ENCODE assay signal across 8 cellular contexts in the genomic region with DNA sequence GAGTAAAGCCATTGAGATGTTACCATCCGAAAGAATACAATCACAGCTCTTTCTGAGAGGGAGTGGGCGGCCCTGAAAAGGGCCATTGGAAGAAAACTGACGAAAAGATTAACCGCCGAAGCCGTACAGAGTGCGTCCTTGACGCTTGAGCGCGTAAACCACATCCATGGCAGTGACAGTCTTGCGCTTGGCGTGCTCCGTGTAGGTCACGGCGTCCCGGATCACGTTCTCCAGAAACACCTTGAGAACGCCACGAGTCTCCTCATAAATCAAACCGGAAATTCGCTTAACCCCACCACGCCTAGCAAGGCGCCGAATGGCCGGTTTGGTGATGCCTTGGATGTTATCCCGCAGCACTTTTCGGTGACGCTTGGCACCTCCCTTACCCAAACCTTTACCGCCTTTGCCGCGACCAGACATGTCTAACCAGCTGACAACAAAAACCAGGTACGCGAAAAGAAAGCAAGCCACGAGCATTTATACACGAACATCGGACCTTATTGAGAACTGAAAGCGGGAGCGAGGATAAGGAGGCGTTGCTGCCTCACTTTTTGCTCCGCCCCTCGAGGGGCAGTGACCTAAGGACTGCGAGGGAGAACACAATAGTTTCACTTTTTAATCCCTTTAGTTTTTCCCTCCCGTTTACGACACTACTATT.
A peak's percentile ranks its signal among the peaks of the same experiment; 100 is the strongest.
DNase-seq lines count a peak whose midpoint lies in the region; ATAC-seq and TF ChIP-seq lines count a peak whose summit lies in the region.

No MANE protein-coding gene starts in this region.

- DNase-seq in GM13976 (ENCODE audit: low spot score): peak; percentile 62
- DNase-seq in NCI-H1694 treated with DMSO at 0.1 percent for 48 hours (lab: John Stamatoyannopoulos, UW): peak; percentile 49
- DNase-seq in amniotic stem cell (lab: John Stamatoyannopoulos, UW): peak; percentile 33
- peak; percentile 93 for DNase-seq in right atrium auricular region (ENCODE audit: low spot score)
- no peak for DNase-seq in 8988T

- H3K4me3 ChIP-seq in right atrium auricular region: peak overlapping the region; percentile 54 to 67
- H3K4me3 ChIP-seq in rectal smooth muscle tissue (ENCODE audit: low read length): peak overlapping the region; percentile 87

- H3K36me3 ChIP-seq in right atrium auricular region (no peaks in the 10 kb centered on the region), rectal smooth muscle tissue (ENCODE audit: control insufficient read depth, insufficient read depth, low read length) (no peaks in the 10 kb centered on the region)

- H3K9ac ChIP-seq in rectal smooth muscle tissue (ENCODE audit: low read length): peak overlapping the region; percentile 89

- ATAC-seq in HG02884 (IDR thresholded peaks at IDR 0.05; ENCODE audit: unreplicated experiment): peak; percentile 41

- no peaks in the 10 kb centered on the region for H3K9me3 Mint-ChIP-seq in T-helper 1 cell treated with Interleukin-12 subunit alpha and Interleukin-12 subunit beta and Interleukin-4 antibody, amounts not matched to agents 30 μg/mL and 1 μg/mL, for 36 hours

- H3K4me3 Mint-ChIP-seq in T-helper 1 cell treated with Interleukin-12 subunit alpha and Interleukin-12 subunit beta and Interleukin-4 antibody, amounts not matched to agents 30 μg/mL and 1 μg/mL, for 36 hours: peak overlapping the region; percentile 84

- peaks cover 82% of the 10 kb centered on the region for H3K4me1 Mint-ChIP-seq in T-helper 1 cell treated with Interleukin-12 subunit alpha and Interleukin-12 subunit beta and Interleukin-4 antibody, amounts not matched to agents 30 μg/mL and 1 μg/mL, for 36 hours (ENCODE audit: low read depth)

- no peaks in the 10 kb centered on the region for H3K9me3 ChIP-seq in right atrium auricular region

- TF ChIP-seq CTCF in GM13976 (IDR thresholded peaks at IDR 0.05; ENCODE audit: borderline replicate concordance, control extremely low read depth, extremely low read depth, insufficient read depth, missing control alignments): no peak
- no peak for TF ChIP-seq CTCF in right atrium auricular region (IDR thresholded peaks at IDR 0.05)

- H3K36me3 Mint-ChIP-seq in T-helper 1 cell treated with Interleukin-12 subunit alpha and Interleukin-12 subunit beta and Interleukin-4 antibody, amounts not matched to agents 30 μg/mL and 1 μg/mL, for 36 hours (ENCODE audit: low read depth): no peaks in the 10 kb centered on the region

- peaks cover 4% of the 10 kb centered on the region for H3K27me3 Mint-ChIP-seq in T-helper 1 cell treated with Interleukin-12 subunit alpha and Interleukin-12 subunit beta and Interleukin-4 antibody, amounts not matched to agents 30 μg/mL and 1 μg/mL, for 36 hours (ENCODE audit: low read depth)

- H3K4me1 ChIP-seq in right atrium auricular region: peaks cover 0 to 34% of the 10 kb centered on the region in 2 donors
- H3K4me1 ChIP-seq in rectal smooth muscle tissue (ENCODE audit: control insufficient read depth, insufficient read depth, low read length): peaks cover 5% of the 10 kb centered on the region

- peak overlapping the region; percentile 94 for H3K27ac Mint-ChIP-seq in T-helper 1 cell treated with Interleukin-12 subunit alpha and Interleukin-12 subunit beta and Interleukin-4 antibody, amounts not matched to agents 30 μg/mL and 1 μg/mL, for 36 hours

- in situ Hi-C loops in GM13976 (cut with MboI; ENCODE audit: low sequenced_read_pairs, unreplicated experiment): no loop called here

- H3K27me3 ChIP-seq in right atrium auricular region (no peaks in the 10 kb centered on the region), rectal smooth muscle tissue (ENCODE audit: control insufficient read depth, insufficient read depth, low read length) (no peaks in the 10 kb centered on the region)

- H3K27ac ChIP-seq in right atrium auricular region: peak overlapping the region; percentile 88 to 95
- H3K27ac ChIP-seq in rectal smooth muscle tissue (ENCODE audit: low read depth, low read length): peak overlapping the region; percentile 97
